14 cellular contexts compared by ENCODE assay signal in the genomic region with DNA sequence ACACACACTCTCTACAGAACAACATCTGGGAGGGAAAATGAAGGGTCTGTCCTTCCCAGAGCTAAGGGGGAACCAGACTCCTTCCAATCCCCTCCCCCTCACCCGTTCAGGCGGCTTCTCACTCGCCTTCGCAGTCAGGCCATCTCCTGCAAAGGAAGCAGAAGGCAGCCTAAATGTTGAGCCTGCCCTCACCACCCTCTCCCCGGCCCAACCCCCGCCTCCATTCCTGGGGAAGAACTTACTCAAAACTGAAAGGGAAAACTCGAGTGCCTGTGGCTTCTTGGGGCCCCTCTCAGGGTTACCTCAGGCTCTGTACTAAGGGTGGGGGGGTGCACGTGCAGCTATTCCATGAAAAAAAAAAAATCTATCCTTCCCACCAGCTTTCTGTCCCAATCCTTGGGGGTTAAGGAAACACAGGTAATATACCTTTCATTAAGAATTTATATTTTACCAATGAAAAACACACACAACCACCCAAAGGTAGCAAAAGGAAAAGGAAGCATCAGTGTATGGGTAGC. TPM values are rescaled to one million over a fixed set of nuclear protein-coding genes. Genes with fewer than 3 reads are reported as not detected.
DNase-seq lines count a peak whose midpoint lies in the region; ATAC-seq, FAIRE-seq and TF ChIP-seq lines count a peak whose summit lies in the region.
"Had no signal": no experiment of that assay in that cellular context is flagged by ENCODE, and none has a peak within 500 bp of the region (broad histone marks: within the 10 kb centered on the region; RNA-seq: fewer than 3 reads in every experiment).

No MANE protein-coding gene starts in this region.

- H3K9ac ChIP-seq in NT2/D1 (ENCODE audit: insufficient read length, low read depth) (peak overlapping the region; percentile 21), K562 (ENCODE audit: insufficient read depth in 1 of 2, low read depth in 2 of 2, low read length in 2 of 2) (no peak overlapping the region; a peak in 1 of 4 replicates)

- no peaks in the 10 kb centered on the region for H3F3A ChIP-seq in DOHH2 (ENCODE audit: control insufficient read depth, insufficient read depth)

- CTCF ChIA-PET in K562 (lab: Yijun Ruan, JAX; ENCODE audit: low intra/inter-chr PET ratio): no interaction called here

- H3K36me3 ChIP-seq in DOHH2 (ENCODE audit: control insufficient read depth, low read length) (peaks cover 37% of the 10 kb centered on the region), NT2/D1 (ENCODE audit: insufficient read depth, insufficient read length, low read length) (peaks cover 63% of the 10 kb centered on the region), K562 (ENCODE audit: control insufficient read depth, insufficient read depth, low read length) (peaks cover 42% of the 10 kb centered on the region; the same call in 2 of the 3 replicates), tibial artery (peaks cover 5 to 39% (median 21%) of the 10 kb centered on the region in 3 donors)
- H3K36me3 ChIP-seq: colonic mucosa had no signal

- H3K27me3 ChIP-seq in DOHH2 (ENCODE audit: control insufficient read depth, low read length): no peaks in the 10 kb centered on the region
- no peaks in the 10 kb centered on the region for H3K27me3 ChIP-seq in NT2/D1 (ENCODE audit: insufficient read depth, insufficient read length)
- no peaks in the 10 kb centered on the region for H3K27me3 ChIP-seq in K562 (ENCODE audit: control insufficient read depth in 2 of 2, insufficient read depth in 2 of 2, low read length in 2 of 2)
- no peaks in the 10 kb centered on the region for H3K27me3 ChIP-seq in tibial artery
- H3K27me3 ChIP-seq in right cardiac atrium (ENCODE audit: control insufficient read depth, insufficient read depth): no peaks in the 10 kb centered on the region
- H3K27me3 ChIP-seq: colonic mucosa had no signal

- TF ChIP-seq CTCF in DOHH2 (IDR thresholded peaks at IDR 0.05; ENCODE audit: low read depth, low read length, poor library complexity, severe bottlenecking) (no peak), K562 (IDR thresholded peaks at IDR 0.05 in 2 of 3, conservative IDR thresholded peaks at IDR 0.05 in 1 of 3; ENCODE audit: insufficient read depth in 2 of 3, low read depth in 1 of 3, low read length in 3 of 3) (no peak), tibial artery (IDR thresholded peaks at IDR 0.05) (no peak)

- DNase-seq in NT2/D1 (ENCODE audit: low read depth, low spot score) (no peak), K562 (ENCODE audit: extremely low read depth in 1 of 4, low spot score in 3 of 4) (no peak), tibial artery (no peak), right cardiac atrium (no peak)
- DNase-seq in stimulated activated CD4-positive, alpha-beta T cell treated with anti-CD3 and anti-CD28 coated beads, Interleukin-12 subunit alpha, Interleukin-12 subunit beta, amount 100 ng/mL, for 4 hours: peak; percentile 25
- DNase-seq: colonic mucosa, DMS53, NCI-H2107 had no signal

- H3K4me1 ChIP-seq in DOHH2 (ENCODE audit: control insufficient read depth, low read length): peaks cover 23% of the 10 kb centered on the region
- peaks cover 8% of the 10 kb centered on the region for H3K4me1 ChIP-seq in NT2/D1 (ENCODE audit: insufficient read depth, insufficient read length)
- peaks cover 24 to 30% of the 10 kb centered on the region in 2 experiments; a peak in 4 of 5 replicates for H3K4me1 ChIP-seq in K562 (replicated peaks in 1 of 2; ENCODE audit: control insufficient read depth in 2 of 2, insufficient read depth in 2 of 2, low read length in 2 of 2)
- H3K4me1 ChIP-seq in tibial artery: peaks cover 0 to 17% (median 9%) of the 10 kb centered on the region in 4 donors
- H3K4me1 ChIP-seq in right cardiac atrium (ENCODE audit: control insufficient read depth, insufficient read depth, low read length): peaks cover 3% of the 10 kb centered on the region
- H3K4me1 ChIP-seq: colonic mucosa had no signal

- no TSS peak for BruUV-seq in K562 (replicated peaks; lab: Mats Ljungman, UMichigan)

- TF ChIP-seq POLR2A in K562 (conservative IDR thresholded peaks at IDR 0.05): no peak

- H3K9me1 ChIP-seq in K562 (ENCODE audit: control insufficient read depth, insufficient read depth, low read length): no peaks in the 10 kb centered on the region

- 50% methylated on average over 6 of the region's 8 CpGs for WGBS in K562 (ENCODE audit: insufficient coverage, low coverage, missing lambda C conversion rate)
- 52% methylated on average over 8 of the region's 8 CpGs for WGBS in right cardiac atrium

- H3K27ac ChIP-seq in DOHH2 (ENCODE audit: low read depth, low read length) (no peak overlapping the region), K562 (ENCODE audit: extremely low read depth, low read depth, low read length) (no peak overlapping the region; the same call in 2 of the 3 replicates), tibial artery (no peak overlapping the region), right cardiac atrium (ENCODE audit: low read length) (no peak overlapping the region)
- H3K27ac ChIP-seq: colonic mucosa had no signal

- H3K9me3 ChIP-seq in DOHH2 (ENCODE audit: control insufficient read depth, insufficient read depth, low read length) (no peaks in the 10 kb centered on the region), NT2/D1 (ENCODE audit: insufficient read depth, low read length) (no peaks in the 10 kb centered on the region), K562 (replicated peaks; ENCODE audit: control insufficient read depth, insufficient read depth, low read depth, low read length) (no peaks in the 10 kb centered on the region), tibial artery (no peaks in the 10 kb centered on the region), right cardiac atrium (ENCODE audit: control insufficient read depth, low read length) (no peaks in the 10 kb centered on the region)
- H3K9me3 ChIP-seq: colonic mucosa had no signal

- TF ChIP-seq RAD21 in K562 (CRISPR knock-in tag; conservative IDR thresholded peaks at IDR 0.05 in 1 of 2, IDR thresholded peaks at IDR 0.05 in 1 of 2): no peak

- ATAC-seq in K562: no peak
- ATAC-seq in GM18861 (IDR thresholded peaks at IDR 0.05; ENCODE audit: unreplicated experiment): no peak
- no peak for ATAC-seq in HG02840 (IDR thresholded peaks at IDR 0.05; ENCODE audit: low FRiP score, unreplicated experiment)
- no peak for ATAC-seq in right cardiac atrium
- ATAC-seq: Right ventricle myocardium inferior had no signal

- no peaks in the 10 kb centered on the region for H3K9me2 ChIP-seq in DOHH2 (replicated peaks; ENCODE audit: control insufficient read depth, low read length)

- H3K79me2 ChIP-seq in DOHH2 (ENCODE audit: control insufficient read depth, low read length): peaks cover 17% of the 10 kb centered on the region
- H3K79me2 ChIP-seq in K562 (ENCODE audit: control insufficient read depth, insufficient read depth, low read length): peaks cover 23% of the 10 kb centered on the region

- no peak overlapping the region for H2AFZ ChIP-seq in K562 (ENCODE audit: low read depth, low read length)

- in situ Hi-C loops in K562 (cut with MboI): no loop called here

- no peak overlapping the region for H3K4me3 ChIP-seq in DOHH2 (ENCODE audit: low read length)
- peak overlapping the region; percentile 45 for H3K4me3 ChIP-seq in NT2/D1 (ENCODE audit: insufficient read length, low read depth)
- no peak overlapping the region; the same call in 1 of the 2 replicates for H3K4me3 ChIP-seq in K562
- H3K4me3 ChIP-seq in tibial artery: no peak overlapping the region
- H3K4me3 ChIP-seq in right cardiac atrium (ENCODE audit: low read length): no peak overlapping the region
- H3K4me3 ChIP-seq: colonic mucosa had no signal

- H4K20me1 ChIP-seq in DOHH2 (ENCODE audit: control insufficient read depth, insufficient read depth, low read depth, low read length): no peaks in the 10 kb centered on the region
- H4K20me1 ChIP-seq in K562 (replicated peaks; ENCODE audit: control insufficient read depth, insufficient read depth, low read length): no peaks in the 10 kb centered on the region

- intact Hi-C loops in K562 (cut with micrococcal nuclease): no loop called here
- intact Hi-C loops in tibial artery (cut with DNase I; ENCODE audit: low total_unique reads): loop anchor here (10.0 kb wide), 1 partner anchor 113 kb away; a partner anchor contains a TSS
- intact Hi-C loops in right cardiac atrium (cut with DNase I): loop anchor here in 1 of 4 donors (10.0 kb wide), 1 partner anchor 113 kb away; a partner anchor contains a TSS

- peak overlapping the region; percentile 14; the same call in 1 of the 2 replicates for H3K4me2 ChIP-seq in DOHH2 (ENCODE audit: low read length)
- peak overlapping the region; percentile 91; the same call in 1 of the 2 replicates for H3K4me2 ChIP-seq in K562 (ENCODE audit: insufficient read depth, low read length)

- POLR2A ChIA-PET in K562 (lab: Yijun Ruan, JAX): interaction anchor here (0.6 to 0.8 kb wide), 2 partner anchors 44 to 104 kb away, joined by 3 read pairs; no protein-coding TSS in a partner anchor

- TF ChIP-seq EP300 in K562 (IDR thresholded peaks at IDR 0.05; ENCODE audit: low read length): no peak

- no peak for FAIRE-seq in K562 (lab: Jason Lieb, UNC)
- FAIRE-seq: urothelium cell line had no signal

RNA-seq across cellular contexts. Expression of a gene that starts 2.4 kb away (rescaled TPM):
- 70.2 and 125 TPM in 2 replicates for total RNA-seq in K562 (2011; cell fraction: chromatin; rRNA removed; ENCODE audit: low replicate concordance)
- total RNA-seq in K562 (2011; cell fraction: nucleolus; rRNA removed): 63.9 and 65.7 TPM in 2 replicates
- total RNA-seq in K562 (2011; cell fraction: nucleoplasm; rRNA removed): 43.7 and 52.0 TPM in 2 replicates
- total RNA-seq in K562 (2014; rRNA removed) (14.9 and 18.7 TPM in 2 replicates), K562 (2014; rRNA removed; fragmentation: Illumina TruSeq; extraction: Trizol) (12.3 and 14.3 TPM in 2 replicates), K562 (2015; rRNA removed; fragmentation: Illumina TruSeq; extraction: Trizol) (17.7 and 20.0 TPM in 2 replicates), K562 (2021) (34.6 and 36.3 TPM in 2 replicates), right cardiac atrium (10 to 100 TPM; 13.0 to 24.2 (median 18.4) TPM)
- polyA plus RNA-seq in K562 (2011; rRNA removed) (16.8 and 27.4 TPM in 2 replicates), K562 (2014; fragmentation: Illumina TruSeq; extraction: Trizol) (29.2 and 34.4 TPM in 2 replicates), K562 (2014; fragmentation: Nextera tagmentation; extraction: Ambion mirVana) (1 to 10 TPM; 4.3 to 5.1 TPM), K562 (2014; rRNA removed) (21.1 and 23.6 TPM in 2 replicates), right cardiac atrium (6.9 TPM)
- polyA plus RNA-seq in K562 (2011; cell fraction: cytosol; rRNA removed): 22.4 and 23.0 TPM in 2 replicates
- polyA plus RNA-seq in K562 (2011; cell fraction: nucleus; rRNA removed): 124 and 127 TPM in 2 replicates
- 26.5 and 26.7 TPM in 2 replicates for polyA plus RNA-seq in K562 (2012)
- polyA minus RNA-seq in K562 (2011; rRNA and poly(A)+ RNA removed): 23.6 and 25.0 TPM in 2 replicates
- 32.7 and 34.5 TPM in 2 replicates for polyA minus RNA-seq in K562 (2011; cell fraction: cytosol; rRNA and poly(A)+ RNA removed)
- 21.3 and 38.7 TPM in 2 replicates for polyA minus RNA-seq in K562 (2011; cell fraction: nucleus; rRNA and poly(A)+ RNA removed)

RNA-seq across cellular contexts. Expression of a gene that starts 28.5 kb away (rescaled TPM):
- total RNA-seq in K562 (2011; cell fraction: chromatin; rRNA removed; ENCODE audit: low replicate concordance): not detected in 2 replicates
- total RNA-seq in K562 (2011; cell fraction: nucleolus; rRNA removed): not detected in 2 replicates
- not detected in 2 replicates for total RNA-seq in K562 (2011; cell fraction: nucleoplasm; rRNA removed)
- total RNA-seq in K562 (2014; rRNA removed): not detected in 2 replicates
- total RNA-seq in K562 (2014; rRNA removed; fragmentation: Illumina TruSeq; extraction: Trizol): not detected in 2 replicates
- total RNA-seq in K562 (2015; rRNA removed; fragmentation: Illumina TruSeq; extraction: Trizol): not detected in 2 replicates
- 0.11 TPM in 1 of 2 replicates, not detected in the other for total RNA-seq in K562 (2021)
- polyA plus RNA-seq in K562 (2011; rRNA removed): not detected in 2 replicates
- not detected in 2 replicates for polyA plus RNA-seq in K562 (2011; cell fraction: cytosol; rRNA removed)
- polyA plus RNA-seq in K562 (2011; cell fraction: nucleus; rRNA removed): not detected in 2 replicates
- polyA plus RNA-seq in K562 (2012): not detected in 2 replicates
- polyA plus RNA-seq in K562 (2014; fragmentation: Illumina TruSeq; extraction: Trizol): not detected in 2 replicates
- not detected for polyA plus RNA-seq in K562 (2014; fragmentation: Nextera tagmentation; extraction: Ambion mirVana)
- polyA plus RNA-seq in K562 (2014; rRNA removed): not detected in 2 replicates
- polyA minus RNA-seq in K562 (2011; rRNA and poly(A)+ RNA removed): not detected in 2 replicates
- polyA minus RNA-seq in K562 (2011; cell fraction: cytosol; rRNA and poly(A)+ RNA removed): not detected in 2 replicates
- not detected in 2 replicates for polyA minus RNA-seq in K562 (2011; cell fraction: nucleus; rRNA and poly(A)+ RNA removed)
- not detected for total RNA-seq in right cardiac atrium
- polyA plus RNA-seq in right cardiac atrium: 0.11 TPM
- total RNA-seq: activated CD8-positive, alpha-beta memory T cell treated with anti-CD3 and anti-CD28 coated beads for 36 hours; Right ventricle myocardium inferior had no signal

RNA-seq across cellular contexts. Expression of a gene that starts 31.9 kb away (rescaled TPM):
- 492 and 515 TPM in 2 replicates for total RNA-seq in K562 (2011; cell fraction: chromatin; rRNA removed; ENCODE audit: low replicate concordance)
- total RNA-seq in K562 (2011; cell fraction: nucleolus; rRNA removed): 215 and 243 TPM in 2 replicates
- 384 and 647 TPM in 2 replicates for total RNA-seq in K562 (2011; cell fraction: nucleoplasm; rRNA removed)
- 391 and 416 TPM in 2 replicates for total RNA-seq in K562 (2014; rRNA removed)
- total RNA-seq in K562 (2014; rRNA removed; fragmentation: Illumina TruSeq; extraction: Trizol): 451 and 452 TPM in 2 replicates
- total RNA-seq in K562 (2015; rRNA removed; fragmentation: Illumina TruSeq; extraction: Trizol): 483 and 534 TPM in 2 replicates
- total RNA-seq in K562 (2021): 415 and 475 TPM in 2 replicates
- 499 and 555 TPM in 2 replicates for polyA plus RNA-seq in K562 (2011; rRNA removed)
- polyA plus RNA-seq in K562 (2011; cell fraction: cytosol; rRNA removed): 504 and 579 TPM in 2 replicates
- polyA plus RNA-seq in K562 (2011; cell fraction: nucleus; rRNA removed): 784 and 825 TPM in 2 replicates
- 358 and 601 TPM in 2 replicates for polyA plus RNA-seq in K562 (2012)
- 626 and 651 TPM in 2 replicates for polyA plus RNA-seq in K562 (2014; fragmentation: Illumina TruSeq; extraction: Trizol)
- 100 to 1,000 TPM; 353 to 392 TPM for polyA plus RNA-seq in K562 (2014; fragmentation: Nextera tagmentation; extraction: Ambion mirVana)
- 333 and 355 TPM in 2 replicates for polyA plus RNA-seq in K562 (2014; rRNA removed)
- polyA minus RNA-seq in K562 (2011; rRNA and poly(A)+ RNA removed): 294 and 395 TPM in 2 replicates
- 204 and 242 TPM in 2 replicates for polyA minus RNA-seq in K562 (2011; cell fraction: cytosol; rRNA and poly(A)+ RNA removed)
- polyA minus RNA-seq in K562 (2011; cell fraction: nucleus; rRNA and poly(A)+ RNA removed): 62.5 and 119 TPM in 2 replicates
- 100 to 1,000 TPM; 124 to 157 (median 135) TPM for total RNA-seq in right cardiac atrium
- 61.9 TPM for polyA plus RNA-seq in right cardiac atrium

RNA-seq across cellular contexts. Expression of a gene that starts 50.0 kb away (rescaled TPM):
- total RNA-seq in K562 (2011; cell fraction: chromatin; rRNA removed; ENCODE audit: low replicate concordance): 37.4 and 39.2 TPM in 2 replicates
- total RNA-seq in K562 (2011; cell fraction: nucleolus; rRNA removed): 12.5 and 12.8 TPM in 2 replicates
- total RNA-seq in K562 (2011; cell fraction: nucleoplasm; rRNA removed): 27.9 and 36.9 TPM in 2 replicates
- total RNA-seq in K562 (2014; rRNA removed): 0.98 and 4.0 TPM in 2 replicates
- total RNA-seq in K562 (2014; rRNA removed; fragmentation: Illumina TruSeq; extraction: Trizol): 1.4 and 1.9 TPM in 2 replicates
- total RNA-seq in K562 (2015; rRNA removed; fragmentation: Illumina TruSeq; extraction: Trizol): 1.9 and 2.0 TPM in 2 replicates
- 1.8 and 2.6 TPM in 2 replicates for total RNA-seq in K562 (2021)
- polyA plus RNA-seq in K562 (2011; rRNA removed): 2.6 TPM in 2 replicates
- 1.4 and 2.1 TPM in 2 replicates for polyA plus RNA-seq in K562 (2011; cell fraction: cytosol; rRNA removed)
- polyA plus RNA-seq in K562 (2011; cell fraction: nucleus; rRNA removed): 11.1 and 17.6 TPM in 2 replicates
- 2.4 and 2.5 TPM in 2 replicates for polyA plus RNA-seq in K562 (2012)
- polyA plus RNA-seq in K562 (2014; fragmentation: Illumina TruSeq; extraction: Trizol): 1.1 and 1.6 TPM in 2 replicates
- polyA plus RNA-seq in K562 (2014; fragmentation: Nextera tagmentation; extraction: Ambion mirVana): 1 to 10 TPM; 1.6 to 1.9 TPM
- polyA plus RNA-seq in K562 (2014; rRNA removed): 2.1 and 4.0 TPM in 2 replicates
- polyA minus RNA-seq in K562 (2011; rRNA and poly(A)+ RNA removed): 6.0 and 6.5 TPM in 2 replicates
- polyA minus RNA-seq in K562 (2011; cell fraction: cytosol; rRNA and poly(A)+ RNA removed): 0.86 TPM in 1 of 2 replicates, not detected in the other
- polyA minus RNA-seq in K562 (2011; cell fraction: nucleus; rRNA and poly(A)+ RNA removed): 3.9 and 6.7 TPM in 2 replicates
- 100 to 1,000 TPM; 113 to 174 (median 125) TPM for total RNA-seq in right cardiac atrium
- polyA plus RNA-seq in right cardiac atrium: 186 TPM
